Comparison of ENCODE assay signal across 8 cellular contexts in the genomic region with DNA sequence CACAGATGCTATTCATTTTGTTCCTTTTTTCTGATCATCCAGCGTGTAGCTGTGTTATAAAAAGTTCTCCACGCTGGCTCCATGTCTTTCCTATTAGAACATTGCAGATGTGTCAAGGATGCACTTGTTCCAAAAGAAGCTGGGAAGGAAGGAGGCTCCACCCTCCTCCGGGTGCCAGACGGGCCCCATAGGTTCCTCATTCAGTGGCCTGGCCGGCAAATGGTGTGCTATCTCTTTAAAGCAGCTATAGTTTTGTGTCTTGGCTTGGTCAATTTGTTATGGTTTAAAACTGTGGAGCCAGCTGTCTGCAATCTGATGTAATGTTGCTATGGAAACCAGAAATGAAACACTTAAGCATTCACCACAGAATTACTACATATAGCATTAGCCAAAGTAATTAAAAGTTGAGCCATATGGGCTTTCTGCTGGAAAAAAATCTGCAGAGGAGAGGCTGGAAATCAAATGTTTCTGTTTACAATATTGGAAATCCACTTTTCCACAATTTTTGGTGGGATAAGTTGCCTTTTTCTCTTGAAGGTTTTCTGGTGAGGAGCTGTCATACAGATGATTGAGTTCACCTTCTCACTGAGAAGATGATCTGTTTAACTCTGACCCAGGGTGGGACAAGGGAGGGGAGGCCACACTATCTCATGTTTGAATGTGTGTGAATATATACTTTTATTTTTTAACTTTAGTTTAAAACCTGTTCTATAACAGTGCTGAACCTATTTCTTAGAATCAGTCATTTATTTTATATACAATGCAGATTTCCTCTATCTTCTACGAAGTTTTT.
DNase-seq lines count a peak whose midpoint lies in the region; ATAC-seq, FAIRE-seq and TF ChIP-seq lines count a peak whose summit lies in the region.

No MANE protein-coding gene starts in this region.

- no peak overlapping the region for H3K4ac ChIP-seq in mesendoderm (ENCODE audit: low read depth, low read length)

- no peak overlapping the region for H3K9ac ChIP-seq in mesendoderm (ENCODE audit: low read length)

- no peaks in the 10 kb centered on the region for H3K79me2 ChIP-seq in mesendoderm (ENCODE audit: control insufficient read depth, insufficient read depth, low read length)

- TF ChIP-seq CTCF in coronary artery (IDR thresholded peaks at IDR 0.05) = no peak

- H3K4me3 ChIP-seq in coronary artery (peak overlapping the region; percentile 80), mesendoderm (ENCODE audit: low read length) (no peak overlapping the region)

- H3K79me1 ChIP-seq in mesendoderm (ENCODE audit: low read length) = peaks cover 2% of the 10 kb centered on the region

- ATAC-seq in GM18502 (IDR thresholded peaks at IDR 0.05; ENCODE audit: poor library complexity, unreplicated experiment) (peak; percentile 66), HG02885 (IDR thresholded peaks at IDR 0.05; ENCODE audit: poor library complexity, unreplicated experiment) (peak; percentile 78)

- no peak overlapping the region for H2BK120ac ChIP-seq in mesendoderm (ENCODE audit: low read depth, low read length)

- H3K56ac ChIP-seq in mesendoderm (ENCODE audit: low read length) = no peak overlapping the region

- no peak overlapping the region for H3K4me2 ChIP-seq in mesendoderm (ENCODE audit: low read length)

- H4K5ac ChIP-seq in mesendoderm (ENCODE audit: low read length) = no peak overlapping the region

- H3K18ac ChIP-seq in mesendoderm (ENCODE audit: low read length) = no peak overlapping the region

- H3K27ac ChIP-seq in coronary artery = peak overlapping the region; percentile 86 to 92
- H3K27ac ChIP-seq in mesendoderm (ENCODE audit: low read depth, low read length) = no peak overlapping the region

- no peak overlapping the region for H2AK5ac ChIP-seq in mesendoderm (ENCODE audit: low read length)

- no peak for FAIRE-seq in urothelium cell line (lab: Jason Lieb, UNC)
- FAIRE-seq in GM12892 (lab: Jason Lieb, UNC) = no peak

- H3K23ac ChIP-seq in mesendoderm (ENCODE audit: low read length) = no peak overlapping the region

- DNase-seq in NCI-H774 (lab: John Stamatoyannopoulos, UW) (peak; percentile 5), coronary artery (ENCODE audit: low spot score) (peak; percentile 91), mesendoderm (peak; percentile 65), urothelium cell line (ENCODE audit: low spot score) (peak; percentile 35), GM12892 (ENCODE audit: insufficient read length) (no peak), DMS153 treated with DMSO at 0.1 percent for 48 hours (lab: John Stamatoyannopoulos, UW; ENCODE audit: unreplicated experiment) (no peak)

- H3K27me3 ChIP-seq in mesendoderm (ENCODE audit: insufficient read depth, low read length, poor library complexity) = no peaks in the 10 kb centered on the region

- no peak overlapping the region for H4K8ac ChIP-seq in mesendoderm (ENCODE audit: low read depth, low read length)

- H2BK5ac ChIP-seq in mesendoderm (ENCODE audit: low read length) = no peak overlapping the region

- H3K36me3 ChIP-seq in mesendoderm (ENCODE audit: control insufficient read depth, insufficient read depth, low read length) = no peaks in the 10 kb centered on the region

- H2BK15ac ChIP-seq in mesendoderm (replicated peaks; ENCODE audit: low read depth) = no peak overlapping the region

- no CpG with 5 or more reads among the region's 6 CpGs for WGBS in mesendoderm (ENCODE audit: extremely low coverage, insufficient coverage, low lambda C conversion rate)

- peaks cover 16% of the 10 kb centered on the region for H3K4me1 ChIP-seq in mesendoderm (ENCODE audit: control insufficient read depth, low read depth, low read length)

- no peak for TF ChIP-seq POLR2A in GM12892 (IDR thresholded peaks at IDR 0.05; ENCODE audit: low read depth, low read length)

Comparison
In these comparisons a context has a peak if more than half of its experiments do, and no peak if none do; other contexts are left out.
1. DNase-seq: peak in NCI-H774 (single experiment), coronary artery (single experiment), mesendoderm (single experiment) and urothelium cell line (single experiment); none in GM12892 (single experiment) and DMS153 treated with DMSO at 0.1 percent for 48 hours (single experiment).